In the genomic region with DNA sequence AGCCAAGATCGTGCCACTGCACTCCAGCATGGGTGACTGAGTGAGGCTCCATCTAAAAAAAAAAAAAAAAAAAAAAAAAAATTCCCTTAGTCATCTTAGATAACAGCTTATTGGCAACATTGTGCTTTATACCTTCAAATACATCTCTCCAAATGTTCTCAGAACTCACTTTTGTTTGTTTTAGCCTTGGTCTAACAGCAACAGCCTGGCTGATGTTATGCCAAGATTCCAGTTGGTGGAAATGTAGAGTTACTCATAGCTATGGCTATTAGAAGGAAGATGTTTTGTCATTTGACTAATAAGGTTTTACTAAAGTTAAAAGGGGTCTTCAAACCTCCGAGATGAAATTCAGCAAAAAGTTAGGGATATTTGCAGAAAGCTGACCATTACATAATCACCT, we compare ENCODE assay signal across 28 cellular contexts.
"Had no signal": no experiment of that assay in that cellular context is flagged by ENCODE, and none has a peak within 500 bp of the region (broad histone marks: within the 10 kb centered on the region; RNA-seq: fewer than 3 reads in every experiment).

No MANE protein-coding gene starts in this region.

- H3K4me1 ChIP-seq: adrenal gland, psoas muscle, sigmoid colon, tibial nerve had no signal

- DNase-seq: activated CD4-positive, alpha-beta T cell treated with anti-CD3 and anti-CD28 coated beads for 48 hours; activated CD4-positive, alpha-beta T cell treated with anti-CD3 and anti-CD28 coated beads, Interleukin-2, amount 50 U/mL, for 48 hours; activated CD8-positive, alpha-beta memory T cell treated with anti-CD3 and anti-CD28 coated beads, Interleukin-2, amount 50 U/mL, for 4 hours; activated effector memory CD4-positive, alpha-beta T cell treated with anti-CD3 and anti-CD28 coated beads, Interleukin-2, amount 50 U/mL, for 16 hours; activated naive CD4-positive, alpha-beta T cell treated with anti-CD3 and anti-CD28 coated beads for 36 hours; activated naive CD8-positive, alpha-beta T cell treated with anti-CD3 and anti-CD28 coated beads for 36 hours; activated T-cell treated with anti-CD3 and anti-CD28 coated beads, Interleukin-2, amount 50 U/mL, for 1 hour; effector CD8-positive, alpha-beta T cell; glutamatergic neuron; left cardiac atrium; natural killer cell; occipital lobe; psoas muscle; sigmoid colon; stimulated activated CD4-positive, alpha-beta T cell treated with anti-CD3 and anti-CD28 coated beads, Interleukin-1b, Interleukin-23, amount 100 ng/mL, for 48 hours; stimulated activated CD4-positive, alpha-beta T cell treated with anti-CD3 and anti-CD28 coated beads, Interleukin-4, amount 100 ng/mL, for 4 hours; stimulated activated CD8-positive, alpha-beta memory T cell treated with anti-CD3 and anti-CD28 coated beads, Interleukin-4, amount 100 ng/mL, for 48 hours; stimulated activated naive CD8-positive, alpha-beta T cell treated with anti-CD3 and anti-CD28 coated beads, Interleukin-15, amount 100 ng/mL, for 72 hours; T-helper 9 cell; WERI-Rb-1 had no signal

- H3K27ac ChIP-seq: adrenal gland, hepatocyte, neural progenitor cell, parathyroid adenoma, psoas muscle, sigmoid colon, tibial nerve, WERI-Rb-1 had no signal

- H3K9me3 ChIP-seq: adrenal gland, psoas muscle, sigmoid colon had no signal

- ATAC-seq: activated CD4-positive, CD25-positive, alpha-beta regulatory T cell treated with anti-CD3 and anti-CD28 coated beads, Interleukin-2, amount 50 U/mL, for 24 hours; natural killer cell; psoas muscle; stimulated activated memory B cell treated with anti-CD40 and anti-IgM and Interleukin-4, amounts not matched to agents 10 μg/mL and 1 μg/mL and 100 μg/mL, for 72 hours; stimulated activated naive CD8-positive, alpha-beta T cell treated with anti-CD3 and anti-CD28 coated beads, Interleukin-15, amount 100 ng/mL, for 72 hours had no signal

- H3K4me3 ChIP-seq: adrenal gland, hepatocyte, neural progenitor cell, psoas muscle, sigmoid colon, smooth muscle cell, tibial nerve had no signal

- H3K36me3 ChIP-seq: adrenal gland, neural progenitor cell, sigmoid colon, tibial nerve, WERI-Rb-1 had no signal

- H3K27me3 ChIP-seq: adrenal gland, hepatocyte, neural progenitor cell, sigmoid colon, tibial nerve had no signal
